Comparison of ENCODE assay signal across 20 cellular contexts in genomic region chr1:236508593-236509027, GRCh38. TPM values are rescaled to one million over a fixed set of nuclear protein-coding genes. Genes with fewer than 3 reads are reported as not detected.
DNase-seq lines count a peak whose midpoint lies in the region; ATAC-seq and TF ChIP-seq lines count a peak whose summit lies in the region.
"Had no signal": no experiment of that assay in that cellular context is flagged by ENCODE, and none has a peak within 500 bp of the region (broad histone marks: within the 10 kb centered on the region; RNA-seq: fewer than 3 reads in every experiment).

No MANE protein-coding gene starts in this region.

- no peaks in the 10 kb centered on the region for H3K9me3 Mint-ChIP-seq in activated naive CD4-positive, alpha-beta T cell treated with anti-CD3 and anti-CD28 coated beads for 36 hours
- H3K9me3 Mint-ChIP-seq in neural progenitor cell = no peaks in the 10 kb centered on the region
- H3K9me3 Mint-ChIP-seq: activated B cell treated with CpG ODN at 0.5 μM for 24 hours had no signal

- in situ Hi-C loops in Panc1 (cut with HindIII; ENCODE audit: low pct_unique_long_range_greater_than_20kb, low sequenced_read_pairs) = no loop called here

- no peak overlapping the region for H3K4me2 ChIP-seq in neural progenitor cell
- H3K4me2 ChIP-seq: hepatocyte had no signal

- peaks cover 1% of the 10 kb centered on the region for H3F3A ChIP-seq in neural progenitor cell (ENCODE audit: low read depth)

- H3K9ac ChIP-seq in neural progenitor cell = no peak overlapping the region

- H3K27ac ChIP-seq in Panc1 (ENCODE audit: low read length) (peak overlapping the region; percentile 100), neural progenitor cell (no peak overlapping the region)
- H3K27ac ChIP-seq: hepatocyte, neutrophil, right lobe of liver, suprapubic skin had no signal

- CTCF ChIA-PET in activated naive CD4-positive, alpha-beta T cell treated with anti-CD3 and anti-CD28 coated beads for 36 hours (lab: Charles Lee) = no interaction called here
- CTCF ChIA-PET in Panc1 (lab: Charles Lee) = no interaction called here

- POLR2A ChIA-PET in Panc1 (lab: Charles Lee) = no interaction called here

- BruUV-seq in Panc1 (replicated peaks; lab: Mats Ljungman, UMichigan) = no TSS peak

- H3K4me1 ChIP-seq in Panc1 (ENCODE audit: control insufficient read depth, insufficient read depth, low read length) = peaks cover 47% of the 10 kb centered on the region
- H3K4me1 ChIP-seq in neural progenitor cell = peaks cover 1% of the 10 kb centered on the region
- H3K4me1 ChIP-seq: right lobe of liver, suprapubic skin had no signal

- no peak overlapping the region for H3K27ac Mint-ChIP-seq in activated naive CD4-positive, alpha-beta T cell treated with anti-CD3 and anti-CD28 coated beads for 36 hours
- H3K27ac Mint-ChIP-seq in neural progenitor cell = no peak overlapping the region
- H3K27ac Mint-ChIP-seq: activated B cell treated with CpG ODN at 0.5 μM for 24 hours had no signal

- H3K79me2 ChIP-seq in neural progenitor cell (ENCODE audit: low read depth) = no peaks in the 10 kb centered on the region
- H3K79me2 ChIP-seq: hepatocyte had no signal

- H3K4me3 ChIP-seq in Panc1 (ENCODE audit: low read depth in 2 of 2, low read length in 2 of 2) (no peak overlapping the region), neural progenitor cell (no peak overlapping the region)
- H3K4me3 ChIP-seq: hepatocyte, right lobe of liver, suprapubic skin had no signal

- H3K36me3 ChIP-seq in Panc1 (ENCODE audit: control insufficient read depth, insufficient read depth, low read length) (no peaks in the 10 kb centered on the region), neural progenitor cell (no peaks in the 10 kb centered on the region)
- H3K36me3 ChIP-seq: neutrophil, right lobe of liver, suprapubic skin had no signal

- H3K27me3 Mint-ChIP-seq in activated naive CD4-positive, alpha-beta T cell treated with anti-CD3 and anti-CD28 coated beads for 36 hours (ENCODE audit: low read depth) = no peaks in the 10 kb centered on the region
- H3K27me3 Mint-ChIP-seq in neural progenitor cell (ENCODE audit: insufficient read depth, low read depth) = peaks cover 2% of the 10 kb centered on the region

- intact Hi-C loops in activated naive CD4-positive, alpha-beta T cell treated with anti-CD3 and anti-CD28 coated beads for 36 hours (cut with micrococcal nuclease) = no loop called here
- intact Hi-C loops in Panc1 (cut with micrococcal nuclease; ENCODE audit: unreplicated experiment) = no loop called here

- H3K27me3 ChIP-seq in Panc1 (ENCODE audit: control insufficient read depth, insufficient read depth, low read length) = no peaks in the 10 kb centered on the region
- no peaks in the 10 kb centered on the region for H3K27me3 ChIP-seq in neural progenitor cell
- H3K27me3 ChIP-seq: hepatocyte, neutrophil, right lobe of liver, suprapubic skin had no signal

- H3K4me3 Mint-ChIP-seq in activated naive CD4-positive, alpha-beta T cell treated with anti-CD3 and anti-CD28 coated beads for 36 hours = no peak overlapping the region
- no peak overlapping the region for H3K4me3 Mint-ChIP-seq in neural progenitor cell
- H3K4me3 Mint-ChIP-seq: activated B cell treated with CpG ODN at 0.5 μM for 24 hours had no signal

- peak; percentile 64 for ATAC-seq in GM19452 (IDR thresholded peaks at IDR 0.05; ENCODE audit: unreplicated experiment)
- ATAC-seq in Panc1 = no peak
- ATAC-seq in stimulated activated naive CD8-positive, alpha-beta T cell treated with anti-CD3 and anti-CD28 coated beads, Interleukin-15, Interleukin-2, amounts not matched to agents 100 U/mL and 50 U/mL, for 24 hours = peak; percentile 3

- peak; percentile 22 for DNase-seq in activated naive CD4-positive, alpha-beta T cell treated with Interleukin-2 at 50 U/mL for 16 hours
- DNase-seq in activated naive CD4-positive, alpha-beta T cell treated with anti-CD3 and anti-CD28 coated beads for 36 hours = no peak
- DNase-seq in Panc1 (ENCODE audit: low read depth, low spot score) (no peak), neural progenitor cell (ENCODE audit: low spot score) (no peak), globus pallidus (ENCODE audit: low spot score) (no peak), DMS114 treated with DMSO at 0.1 percent for 48 hours (lab: John Stamatoyannopoulos, UW; ENCODE audit: unreplicated experiment) (no peak)
- no peak for DNase-seq in stimulated activated naive CD8-positive, alpha-beta T cell treated with anti-CD3 and anti-CD28 coated beads, Interleukin-15, Interleukin-2, amounts not matched to agents 100 U/mL and 50 U/mL, for 24 hours
- DNase-seq: activated B cell treated with CpG ODN at 0.5 μM for 24 hours; amniotic stem cell; central memory CD4-positive, alpha-beta T cell; effector CD8-positive, alpha-beta T cell; Karpas-422; NCI-H1417 treated with DMSO at 0.1 percent for 48 hours; right lobe of liver; stimulated activated CD4-positive, alpha-beta T cell treated with anti-CD3 and anti-CD28 coated beads, Interleukin-1b, Interleukin-23, amount 100 ng/mL, for 48 hours; SW 1271 had no signal

- peaks cover 8% of the 10 kb centered on the region for H3K4me1 Mint-ChIP-seq in activated naive CD4-positive, alpha-beta T cell treated with anti-CD3 and anti-CD28 coated beads for 36 hours (ENCODE audit: low read depth)
- no peaks in the 10 kb centered on the region for H3K4me1 Mint-ChIP-seq in neural progenitor cell

- H2AFZ ChIP-seq in neural progenitor cell (replicated peaks) = no peak overlapping the region
- H2AFZ ChIP-seq: hepatocyte had no signal

- no peaks in the 10 kb centered on the region for H4K20me1 ChIP-seq in neural progenitor cell (ENCODE audit: low read depth)

- TF ChIP-seq CTCF in Panc1 (IDR thresholded peaks at IDR 0.05) (no peak), neural progenitor cell (IDR thresholded peaks at IDR 0.05) (no peak)

- H3K9me3 ChIP-seq in Panc1 (ENCODE audit: control insufficient read depth, insufficient read depth, low read depth, low read length) (no peaks in the 10 kb centered on the region), neural progenitor cell (ENCODE audit: low read depth) (no peaks in the 10 kb centered on the region)
- H3K9me3 ChIP-seq: neutrophil, right lobe of liver, suprapubic skin had no signal

- H3K36me3 Mint-ChIP-seq in activated naive CD4-positive, alpha-beta T cell treated with anti-CD3 and anti-CD28 coated beads for 36 hours (ENCODE audit: low read depth) = no peaks in the 10 kb centered on the region
- H3K36me3 Mint-ChIP-seq in neural progenitor cell = no peaks in the 10 kb centered on the region

RNA-seq across cellular contexts. Expression of gene LGALS8, which starts 15.2 kb away (rescaled TPM):
- 10 to 100 TPM; 78.6 to 89.4 TPM for total RNA-seq in activated naive CD4-positive, alpha-beta T cell treated with anti-CD3 and anti-CD28 coated beads for 36 hours
- total RNA-seq in Panc1 (2021; ENCODE audit: unreplicated experiment) = 221 TPM
- 242 TPM for polyA plus RNA-seq in Panc1 (2012; ENCODE audit: insufficient read length)
- total RNA-seq in neural progenitor cell (ENCODE audit: low replicate concordance) = 17.4 and 28.1 TPM in 2 replicates
